ENCODE assay signal across 16 cellular contexts in genomic region chr10:17178006-17178405, GRCh38.
"Had no signal": no experiment of that assay in that cellular context is flagged by ENCODE, and none has a peak within 500 bp of the region (broad histone marks: within the 10 kb centered on the region; RNA-seq: fewer than 3 reads in every experiment).

No MANE protein-coding gene starts in this region.

- H3K27ac ChIP-seq: ascending aorta, epithelial cell of prostate, left lung, neural progenitor cell, prostate gland, transverse colon, vagina had no signal

- ATAC-seq: left lung, mucosa of descending colon, right cardiac atrium had no signal

- H3K36me3 ChIP-seq: ascending aorta, left lung, neural progenitor cell, prostate gland, transverse colon, vagina had no signal

- DNase-seq: activated CD4-positive, alpha-beta T cell treated with anti-CD3 and anti-CD28 coated beads, Interleukin-2, amount 50 U/mL, for 4 hours; activated gamma-delta T cell; foreskin fibroblast; left lung; mucosa of descending colon; naive B cell; right cardiac atrium; stimulated activated CD4-positive, alpha-beta T cell treated with anti-CD3 and anti-CD28 coated beads, Interleukin-15, amount 100 ng/mL, for 24 hours; stimulated activated CD4-positive, alpha-beta T cell treated with anti-CD3 and anti-CD28 coated beads, Interleukin-2, amount 100 ng/mL, for 48 hours; T-helper 2 cell; transverse colon had no signal

- H3K9me3 ChIP-seq: ascending aorta, left lung, mucosa of descending colon, prostate gland, transverse colon, vagina had no signal

- H3K4me3 ChIP-seq: ascending aorta, left lung, mucosa of descending colon, neural progenitor cell, prostate gland, transverse colon, vagina had no signal

- H3K27me3 ChIP-seq: ascending aorta, left lung, neural progenitor cell, transverse colon, vagina had no signal

- H3K4me1 ChIP-seq: prostate gland, vagina had no signal
